ENCODE assay signal across 11 cellular contexts in the genomic region with DNA sequence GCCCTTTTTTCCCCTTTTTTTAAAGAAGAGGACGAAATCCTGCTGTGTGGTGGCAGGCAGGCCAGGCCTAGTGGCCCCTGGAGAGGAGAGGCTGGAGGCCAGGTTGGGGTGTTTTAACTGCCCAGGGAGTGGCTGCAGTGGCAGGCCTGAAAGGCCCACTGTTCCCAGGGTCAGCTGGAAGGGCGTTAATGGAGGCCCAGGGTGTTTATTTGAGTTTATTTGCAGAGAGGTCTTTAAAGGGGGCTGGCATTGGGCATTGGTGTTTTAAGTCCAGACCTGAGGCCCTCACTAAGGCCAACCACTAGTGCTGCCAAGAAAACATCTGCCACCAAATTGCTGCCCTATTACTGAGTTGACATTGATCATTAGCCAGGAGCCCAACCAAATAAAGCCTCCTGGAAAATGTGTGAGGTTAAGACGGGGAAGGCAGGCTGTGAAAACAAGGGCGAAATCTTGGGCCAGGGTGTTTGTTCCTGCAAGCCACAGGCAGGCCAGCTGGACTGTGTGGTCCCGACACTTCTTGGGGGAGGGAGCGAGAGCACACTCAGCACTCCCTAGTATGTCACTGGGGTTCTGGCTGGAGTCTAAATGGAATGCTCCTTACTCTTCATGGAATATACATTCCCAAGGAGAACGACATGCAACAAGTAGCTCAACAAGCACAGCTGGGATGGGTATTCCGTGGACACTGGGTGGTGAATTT. TPM values are rescaled to one million over a fixed set of nuclear protein-coding genes. Genes with fewer than 3 reads are reported as not detected.
DNase-seq lines count a peak whose midpoint lies in the region; ATAC-seq, FAIRE-seq and TF ChIP-seq lines count a peak whose summit lies in the region.
"Had no signal": no experiment of that assay in that cellular context is flagged by ENCODE, and none has a peak within 500 bp of the region (broad histone marks: within the 10 kb centered on the region; RNA-seq: fewer than 3 reads in every experiment).

No MANE protein-coding gene starts in this region.

- TF ChIP-seq EP300 in K562 (IDR thresholded peaks at IDR 0.05; ENCODE audit: low read length) = no peak

- intact Hi-C loops in K562 (cut with micrococcal nuclease) = no loop called here
- intact Hi-C loops in mucosa of descending colon (cut with DNase I, micrococcal nuclease) = no loop called here

- no peaks in the 10 kb centered on the region for H3K27me3 Mint-ChIP-seq in memory B cell

- DNase-seq in DMS 273 (lab: John Stamatoyannopoulos, UW; ENCODE audit: unreplicated experiment) = peak; percentile 43
- DNase-seq in DMS 273 treated with DMSO at 0.1 percent for 48 hours (lab: John Stamatoyannopoulos, UW) = no peak
- DNase-seq in K562 (ENCODE audit: extremely low read depth in 1 of 4, low spot score in 3 of 4) = no peak
- no peak for DNase-seq in memory B cell (ENCODE audit: low spot score in 2 of 2)
- DNase-seq in HPDE6-E6E7 (ENCODE audit: extremely low spot score) = no peak
- DNase-seq in mucosa of descending colon = no peak
- no peak for DNase-seq in activated effector memory CD4-positive, alpha-beta T cell treated with Interleukin-2 at 50 U/mL for 16 hours
- DNase-seq: activated gamma-delta T cell had no signal

- no peak overlapping the region for H3K4me2 ChIP-seq in K562 (ENCODE audit: insufficient read depth, low read length)

- POLR2A ChIA-PET in K562 (lab: Yijun Ruan, JAX) = interaction anchor here (0.6 to 1.9 kb wide), 3 partner anchors 12 to 154 kb away, joined by 3 to 5 read pairs (median 3); no protein-coding TSS in a partner anchor

- H3K9ac ChIP-seq in K562 (ENCODE audit: insufficient read depth in 1 of 2, low read depth in 2 of 2, low read length in 2 of 2) (0 out of 4 replicates have a peak overlapping the region, but pooled peaks of 1 of the 2 experiments have one; percentile 16), stomach smooth muscle (ENCODE audit: low read length in 2 of 2) (peak overlapping the region; percentile 42 to 51)

- H3K27ac Mint-ChIP-seq in memory B cell = peak overlapping the region; percentile 71

- no peak for TF ChIP-seq POLR2A in K562 (conservative IDR thresholded peaks at IDR 0.05)

- H3K36me3 Mint-ChIP-seq in memory B cell = peaks cover 2% of the 10 kb centered on the region

- TF ChIP-seq RAD21 in K562 (CRISPR knock-in tag; conservative IDR thresholded peaks at IDR 0.05 in 1 of 2, IDR thresholded peaks at IDR 0.05 in 1 of 2) = no peak

- H3K9me3 ChIP-seq in K562 (replicated peaks; ENCODE audit: control insufficient read depth, insufficient read depth, low read depth, low read length) = no peaks in the 10 kb centered on the region
- H3K9me3 ChIP-seq in stomach smooth muscle (ENCODE audit: control insufficient read depth in 2 of 2, low read length in 2 of 2) = no peaks in the 10 kb centered on the region
- H3K9me3 ChIP-seq in mucosa of descending colon = no peaks in the 10 kb centered on the region

- in situ Hi-C loops in K562 (cut with MboI) = no loop called here

- H3K4me3 Mint-ChIP-seq in memory B cell = peak overlapping the region; percentile 11

- H4K20me1 ChIP-seq in K562 (replicated peaks; ENCODE audit: control insufficient read depth, insufficient read depth, low read length) = no peaks in the 10 kb centered on the region

- peaks cover 55% of the 10 kb centered on the region for H3K4me1 Mint-ChIP-seq in memory B cell

- CTCF ChIA-PET in K562 (lab: Yijun Ruan, JAX; ENCODE audit: low intra/inter-chr PET ratio) = no interaction called here

- BruUV-seq in K562 (replicated peaks; lab: Mats Ljungman, UMichigan) = no TSS peak

- H3K27ac ChIP-seq in K562 (ENCODE audit: extremely low read depth, low read depth, low read length) (no peak overlapping the region), stomach smooth muscle (ENCODE audit: low read length) (peak overlapping the region; percentile 69)
- H3K27ac ChIP-seq: 22Rv1, epithelial cell of prostate had no signal

- no peaks in the 10 kb centered on the region for H3K9me3 Mint-ChIP-seq in memory B cell

- TF ChIP-seq CTCF in K562 (IDR thresholded peaks at IDR 0.05 in 2 of 3, conservative IDR thresholded peaks at IDR 0.05 in 1 of 3; ENCODE audit: insufficient read depth in 2 of 3, low read depth in 1 of 3, low read length in 3 of 3) (no peak), mucosa of descending colon (IDR thresholded peaks at IDR 0.05) (no peak)

- H3K4me3 ChIP-seq in K562 (no peak overlapping the region), stomach smooth muscle (ENCODE audit: low read length in 2 of 2) (peak overlapping the region in 1 of 2 donors; percentile 29), mucosa of descending colon (no peak overlapping the region)

- H3K27me3 ChIP-seq in K562 (ENCODE audit: control insufficient read depth in 2 of 2, insufficient read depth in 2 of 2, low read length in 2 of 2) (no peaks in the 10 kb centered on the region), stomach smooth muscle (ENCODE audit: control insufficient read depth in 1 of 2, insufficient read depth in 2 of 2, low read length in 2 of 2) (no peaks in the 10 kb centered on the region)

- H3K4me1 ChIP-seq in K562 (replicated peaks in 1 of 2; ENCODE audit: control insufficient read depth in 2 of 2, insufficient read depth in 2 of 2, low read length in 2 of 2) (peaks cover 6 to 31% of the 10 kb centered on the region in 2 experiments; a peak in 3 of 5 replicates), stomach smooth muscle (ENCODE audit: control insufficient read depth, insufficient read depth, low read length) (peaks cover 70% of the 10 kb centered on the region), mucosa of descending colon (ENCODE audit: low read depth) (peaks cover 27% of the 10 kb centered on the region)

- H3K36me3 ChIP-seq in K562 (ENCODE audit: control insufficient read depth, insufficient read depth, low read length) (no peaks in the 10 kb centered on the region), stomach smooth muscle (ENCODE audit: control insufficient read depth in 2 of 2, insufficient read depth in 2 of 2, low read length in 2 of 2) (peaks cover 0 to 2% of the 10 kb centered on the region in 2 donors), mucosa of descending colon (ENCODE audit: low read depth) (no peaks in the 10 kb centered on the region)

- H3K79me2 ChIP-seq in K562 (ENCODE audit: control insufficient read depth, insufficient read depth, low read length) = peaks cover 52% of the 10 kb centered on the region

- ATAC-seq in K562 (no peak), memory B cell (ENCODE audit: low read depth) (no peak), mucosa of descending colon (no peak)

- peak; percentile 15 for FAIRE-seq in K562 (lab: Jason Lieb, UNC)

- WGBS in K562 (ENCODE audit: insufficient coverage, low coverage, missing lambda C conversion rate) = 56% methylated on average over 8 of the region's 8 CpGs

- no peak overlapping the region for H2AFZ ChIP-seq in K562 (ENCODE audit: low read depth, low read length)

- H3K9me1 ChIP-seq in K562 (ENCODE audit: control insufficient read depth, insufficient read depth, low read length) = no peaks in the 10 kb centered on the region

TF ChIP-seq in K562, 482 proteins besides CTCF, POLR2A, EP300 and RAD21 (continues in another document):
- TF ChIP-seq TEAD1 (CRISPR knock-in tag; IDR thresholded peaks at IDR 0.05) (no peak), ZNF274 (IDR thresholded peaks at IDR 0.05; ENCODE audit: borderline replicate concordance, low read depth, low read length) (no peak)
- TF ChIP-seq, protein P1, sequence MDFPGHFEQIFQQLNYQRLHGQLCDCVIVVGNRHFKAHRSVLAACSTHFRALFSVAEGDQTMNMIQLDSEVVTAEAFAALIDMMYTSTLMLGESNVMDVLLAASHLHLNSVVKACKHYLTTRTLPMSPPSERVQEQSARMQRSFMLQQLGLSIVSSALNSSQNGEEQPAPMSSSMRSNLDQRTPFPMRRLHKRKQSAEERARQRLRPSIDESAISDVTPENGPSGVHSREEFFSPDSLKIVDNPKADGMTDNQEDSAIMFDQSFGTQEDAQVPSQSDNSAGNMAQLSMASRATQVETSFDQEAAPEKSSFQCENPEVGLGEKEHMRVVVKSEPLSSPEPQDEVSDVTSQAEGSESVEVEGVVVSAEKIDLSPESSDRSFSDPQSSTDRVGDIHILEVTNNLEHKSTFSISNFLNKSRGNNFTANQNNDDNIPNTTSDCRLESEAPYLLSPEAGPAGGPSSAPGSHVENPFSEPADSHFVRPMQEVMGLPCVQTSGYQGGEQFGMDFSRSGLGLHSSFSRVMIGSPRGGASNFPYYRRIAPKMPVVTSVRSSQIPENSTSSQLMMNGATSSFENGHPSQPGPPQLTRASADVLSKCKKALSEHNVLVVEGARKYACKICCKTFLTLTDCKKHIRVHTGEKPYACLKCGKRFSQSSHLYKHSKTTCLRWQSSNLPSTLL (IDR thresholded peaks at IDR 0.05) = no peak

RNA-seq across cellular contexts. Expression of a gene that starts 5.1 kb away (rescaled TPM):
- 12.7 and 26.6 TPM in 2 replicates for total RNA-seq in K562 (2011; cell fraction: chromatin; rRNA removed; ENCODE audit: low replicate concordance)
- 12.9 and 14.5 TPM in 2 replicates for total RNA-seq in K562 (2011; cell fraction: nucleolus; rRNA removed)
- 7.6 and 9.2 TPM in 2 replicates for total RNA-seq in K562 (2011; cell fraction: nucleoplasm; rRNA removed)
- total RNA-seq in K562 (2014; rRNA removed) = 14.5 and 22.8 TPM in 2 replicates
- 6.9 and 8.3 TPM in 2 replicates for total RNA-seq in K562 (2014; rRNA removed; fragmentation: Illumina TruSeq; extraction: Trizol)
- total RNA-seq in K562 (2015; rRNA removed; fragmentation: Illumina TruSeq; extraction: Trizol) = 13.7 and 14.1 TPM in 2 replicates
- total RNA-seq in K562 (2021) = 22.2 and 23.3 TPM in 2 replicates
- polyA plus RNA-seq in K562 (2011; rRNA removed) = 8.8 and 9.4 TPM in 2 replicates
- polyA plus RNA-seq in K562 (2011; cell fraction: cytosol; rRNA removed) = 7.8 and 14.9 TPM in 2 replicates
- polyA plus RNA-seq in K562 (2011; cell fraction: nucleus; rRNA removed) = 10.6 and 18.6 TPM in 2 replicates
- 9.5 and 15.4 TPM in 2 replicates for polyA plus RNA-seq in K562 (2012)
- 9.1 and 10.9 TPM in 2 replicates for polyA plus RNA-seq in K562 (2014; fragmentation: Illumina TruSeq; extraction: Trizol)
- polyA plus RNA-seq in K562 (2014; fragmentation: Nextera tagmentation; extraction: Ambion mirVana) = under 1 TPM; 0.50 to 0.55 TPM
- polyA plus RNA-seq in K562 (2014; rRNA removed) = 6.0 and 10.8 TPM in 2 replicates
- 11.5 and 14.4 TPM in 2 replicates for polyA minus RNA-seq in K562 (2011; rRNA and poly(A)+ RNA removed)
- polyA minus RNA-seq in K562 (2011; cell fraction: cytosol; rRNA and poly(A)+ RNA removed) = 13.0 and 13.2 TPM in 2 replicates
- 9.4 TPM in 2 replicates for polyA minus RNA-seq in K562 (2011; cell fraction: nucleus; rRNA and poly(A)+ RNA removed)
- total RNA-seq in mucosa of descending colon = 10 to 100 TPM; 31.9 to 69.9 (median 36.2) TPM
